Comparison of ENCODE assay signal across 13 cellular contexts in the genomic region with DNA sequence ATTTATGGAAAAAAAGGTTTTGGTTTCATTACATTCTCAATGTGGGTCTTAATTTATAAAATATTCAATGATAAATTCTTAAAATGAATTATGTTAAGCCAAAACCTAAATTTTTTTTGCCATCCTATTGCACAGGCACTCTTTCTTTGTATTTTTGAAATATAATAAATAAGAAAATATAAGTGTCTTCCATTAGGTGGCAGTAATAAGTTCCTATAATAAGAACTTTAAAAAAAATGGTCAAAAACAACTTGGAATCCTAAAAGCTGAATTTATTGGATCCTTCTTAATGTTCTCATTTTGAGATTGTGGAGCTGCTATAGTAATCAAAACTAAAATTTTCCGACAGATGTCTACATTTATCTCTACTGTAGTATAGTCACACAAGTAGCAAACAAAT. TPM values are rescaled to one million over a fixed set of nuclear protein-coding genes. Genes with fewer than 3 reads are reported as not detected.
DNase-seq lines count a peak whose midpoint lies in the region; ATAC-seq, FAIRE-seq and TF ChIP-seq lines count a peak whose summit lies in the region.
"Had no signal": no experiment of that assay in that cellular context is flagged by ENCODE, and none has a peak within 500 bp of the region (broad histone marks: within the 10 kb centered on the region; RNA-seq: fewer than 3 reads in every experiment).

No MANE protein-coding gene starts in this region.

- DNase-seq in SIG-M5 treated with dmso at 0.1 percent for 504 hours (lab: John Stamatoyannopoulos, UW; ENCODE audit: unreplicated experiment) (peak; percentile 3), SIG-M5 (lab: John Stamatoyannopoulos, UW) (no peak), fibroblast of mammary gland (ENCODE audit: low read depth) (no peak), upper lobe of right lung (no peak), AG20443 (ENCODE audit: low spot score) (no peak)
- DNase-seq in stimulated activated CD4-positive, alpha-beta T cell treated with anti-CD3 and anti-CD28 coated beads, Interleukin-4, amount 100 ng/mL, for 4 hours = no peak
- DNase-seq: activated CD4-positive, alpha-beta memory T cell treated with anti-CD3 and anti-CD28 coated beads, Interleukin-2, amount 10 ng/mL, durations not matched to agents 7 days and 5 days; NCI-H1417 treated with DMSO at 0.1 percent for 48 hours; NCI-H446; T1000 had no signal

- peak; percentile 89 for FAIRE-seq in TTC549 (lab: Jason Lieb, UNC)

- peak overlapping the region; percentile 26 for H3K27ac ChIP-seq in upper lobe of right lung
- H3K27ac ChIP-seq: neutrophil had no signal

- peak; percentile 18 for TF ChIP-seq CTCF in fibroblast of mammary gland (conservative IDR thresholded peaks at IDR 0.05; ENCODE audit: control insufficient read depth, insufficient read depth, low read depth, low read length)
- peak; percentile 17 for TF ChIP-seq CTCF in upper lobe of right lung (IDR thresholded peaks at IDR 0.05)

- ATAC-seq in upper lobe of right lung (no peak), GM18520 (IDR thresholded peaks at IDR 0.05; ENCODE audit: unreplicated experiment) (no peak)

- no peaks in the 10 kb centered on the region for H3K27me3 ChIP-seq in upper lobe of right lung
- H3K27me3 ChIP-seq: neutrophil had no signal

- H3K4me1 ChIP-seq in upper lobe of right lung = no peaks in the 10 kb centered on the region

- intact Hi-C loops in upper lobe of right lung (cut with DNase I) = no loop called here

- H3K36me3 ChIP-seq in upper lobe of right lung = no peaks in the 10 kb centered on the region
- H3K36me3 ChIP-seq: neutrophil had no signal

- no peaks in the 10 kb centered on the region for H3K9me3 ChIP-seq in upper lobe of right lung
- H3K9me3 ChIP-seq: neutrophil had no signal

- H3K4me3 ChIP-seq in fibroblast of mammary gland (ENCODE audit: control insufficient read depth, low read depth, low read length) = no peak overlapping the region
- peak overlapping the region; percentile 46 for H3K4me3 ChIP-seq in upper lobe of right lung

RNA-seq across cellular contexts. Expression of a gene that starts 5.7 kb away (rescaled TPM):
- total RNA-seq in upper lobe of right lung = 168 TPM
